ENCODE assay signal across 9 cellular contexts in the genomic region with DNA sequence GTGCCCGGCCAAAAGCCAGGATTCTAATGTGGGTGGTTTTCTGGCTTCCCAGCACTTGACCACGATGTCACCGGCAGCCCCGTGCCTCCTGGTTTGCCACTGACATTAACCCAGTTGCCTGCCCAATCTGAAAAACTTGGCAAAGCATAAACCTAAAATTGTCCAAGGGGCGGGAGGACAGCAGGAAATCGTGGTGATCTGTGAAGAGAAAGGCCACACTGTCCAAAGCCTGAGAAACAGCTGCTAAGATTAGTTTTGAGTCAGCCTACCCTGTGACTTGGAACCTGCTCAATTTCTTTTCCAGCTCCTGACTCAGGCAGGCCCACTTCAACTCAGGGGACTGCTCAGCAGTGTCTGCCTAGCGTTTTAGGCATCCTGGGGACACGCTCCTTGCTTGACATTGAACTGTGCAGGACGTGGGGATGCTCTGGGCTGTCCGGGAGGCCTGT. TPM values are rescaled to one million over a fixed set of nuclear protein-coding genes. Genes with fewer than 3 reads are reported as not detected.
DNase-seq lines count a peak whose midpoint lies in the region; ATAC-seq and TF ChIP-seq lines count a peak whose summit lies in the region.
"Had no signal": no experiment of that assay in that cellular context is flagged by ENCODE, and none has a peak within 500 bp of the region (broad histone marks: within the 10 kb centered on the region; RNA-seq: fewer than 3 reads in every experiment).

No MANE protein-coding gene starts in this region.

- H3K27me3 Mint-ChIP-seq in endothelial cell (ENCODE audit: unreplicated experiment): no peaks in the 10 kb centered on the region
- H3K27me3 Mint-ChIP-seq in T-helper 17 cell: no peaks in the 10 kb centered on the region

- H3K4me3 ChIP-seq in Panc1 (ENCODE audit: low read depth in 2 of 2, low read length in 2 of 2): no peak overlapping the region
- H3K4me3 ChIP-seq in epithelial cell of proximal tubule (ENCODE audit: low read depth, low read length): no peak overlapping the region
- no peak overlapping the region for H3K4me3 ChIP-seq in mucosa of descending colon
- no peak overlapping the region for H3K4me3 ChIP-seq in urinary bladder (ENCODE audit: low read depth, low read length)

- no peaks in the 10 kb centered on the region for H3K27me3 ChIP-seq in Panc1 (ENCODE audit: control insufficient read depth, insufficient read depth, low read length)

- H3K27ac Mint-ChIP-seq in endothelial cell (ENCODE audit: unreplicated experiment) (no peak overlapping the region), T-helper 17 cell (no peak overlapping the region)

- H3K9me3 ChIP-seq in Panc1 (ENCODE audit: control insufficient read depth, insufficient read depth, low read depth, low read length): no peaks in the 10 kb centered on the region
- no peaks in the 10 kb centered on the region for H3K9me3 ChIP-seq in mucosa of descending colon
- H3K9me3 ChIP-seq in T-helper 17 cell (ENCODE audit: control insufficient read depth, low read length, poor library complexity, severe bottlenecking): no peaks in the 10 kb centered on the region

- DNase-seq in Panc1 (ENCODE audit: low read depth, low spot score) (peak; percentile 86), epithelial cell of proximal tubule (ENCODE audit: low read depth) (peak; percentile 83), mucosa of descending colon (peak in 1 of 3 donors; percentile 38), endothelial cell (ENCODE audit: low spot score) (no peak), T-helper 17 cell (no peak)
- DNase-seq: islet precursor cell, SHP77 treated with DMSO at 0.1 percent for 48 hours had no signal

- in situ Hi-C loops in Panc1 (cut with HindIII; ENCODE audit: low pct_unique_long_range_greater_than_20kb, low sequenced_read_pairs): no loop called here

- H3K9me3 Mint-ChIP-seq in endothelial cell (ENCODE audit: unreplicated experiment): no peaks in the 10 kb centered on the region

- peaks cover 2% of the 10 kb centered on the region for H3K4me1 Mint-ChIP-seq in endothelial cell (ENCODE audit: unreplicated experiment)
- peaks cover 7% of the 10 kb centered on the region for H3K4me1 Mint-ChIP-seq in T-helper 17 cell

- WGBS in urinary bladder: 39% methylated on average over 10 of the region's 10 CpGs

- BruUV-seq in Panc1 (replicated peaks; lab: Mats Ljungman, UMichigan): no TSS peak

- intact Hi-C loops in Panc1 (cut with micrococcal nuclease; ENCODE audit: unreplicated experiment) (no loop called here), mucosa of descending colon (cut with DNase I, micrococcal nuclease) (no loop called here)

- no peak overlapping the region; the same call in 1 of the 2 replicates for H3K27ac ChIP-seq in Panc1 (ENCODE audit: low read length)
- H3K27ac ChIP-seq in urinary bladder (ENCODE audit: low read depth): peak overlapping the region; percentile 12

- H3K4me1 ChIP-seq in Panc1 (ENCODE audit: control insufficient read depth, insufficient read depth, low read length) (no peaks in the 10 kb centered on the region; the same call in 1 of the 2 replicates), mucosa of descending colon (ENCODE audit: low read depth) (no peaks in the 10 kb centered on the region), urinary bladder (ENCODE audit: insufficient read depth) (peaks cover 1% of the 10 kb centered on the region)

- ATAC-seq in Panc1 (peak; percentile 76), mucosa of descending colon (peak; percentile 70), HG03571 (IDR thresholded peaks at IDR 0.05; ENCODE audit: unreplicated experiment) (no peak), T-helper 17 cell (no peak)

- H3K36me3 Mint-ChIP-seq in endothelial cell (ENCODE audit: low read depth, unreplicated experiment) (peaks cover 17% of the 10 kb centered on the region), T-helper 17 cell (ENCODE audit: low read depth) (no peaks in the 10 kb centered on the region)

- H3K4me3 Mint-ChIP-seq in endothelial cell (ENCODE audit: unreplicated experiment) (no peak overlapping the region), T-helper 17 cell (no peak overlapping the region)

- TF ChIP-seq CTCF in Panc1 (IDR thresholded peaks at IDR 0.05) (no peak), epithelial cell of proximal tubule (conservative IDR thresholded peaks at IDR 0.05; ENCODE audit: low read depth, low read length) (no peak), mucosa of descending colon (IDR thresholded peaks at IDR 0.05) (no peak), endothelial cell (IDR thresholded peaks at IDR 0.05; ENCODE audit: unreplicated experiment) (no peak)

- CTCF ChIA-PET in Panc1 (lab: Charles Lee): no interaction called here

- H3K36me3 ChIP-seq in Panc1 (ENCODE audit: control insufficient read depth, insufficient read depth, low read length) (no peaks in the 10 kb centered on the region), mucosa of descending colon (ENCODE audit: low read depth) (peaks cover 4% of the 10 kb centered on the region), urinary bladder (ENCODE audit: insufficient read depth) (peaks cover 3% of the 10 kb centered on the region)

- POLR2A ChIA-PET in Panc1 (lab: Charles Lee): no interaction called here

RNA-seq across cellular contexts. Expression of a gene that starts 8.2 kb away (rescaled TPM):
- total RNA-seq in Panc1 (2021; ENCODE audit: unreplicated experiment) (0.64 TPM), epithelial cell of proximal tubule (0.17 TPM in 1 of 2 replicates, not detected in the other), mucosa of descending colon (under 1 TPM in 1 of 3 donors, not detected in 2; 0.19 TPM), urinary bladder (not detected), endothelial cell (ENCODE audit: unreplicated experiment) (4.4 TPM), T-helper 17 cell (not detected)
- 0.12 TPM for polyA plus RNA-seq in Panc1 (2012; ENCODE audit: insufficient read length)
- polyA plus RNA-seq in urinary bladder: 0.84 TPM

RNA-seq across cellular contexts. Expression of a gene that starts 10.0 kb away (rescaled TPM):
- total RNA-seq in Panc1 (2021; ENCODE audit: unreplicated experiment): 19.8 TPM
- 17.0 TPM for polyA plus RNA-seq in Panc1 (2012; ENCODE audit: insufficient read length)
- total RNA-seq in epithelial cell of proximal tubule: 11.3 and 12.5 TPM in 2 replicates
- 10 to 100 TPM in 2 of 3 donors, 1 to 10 TPM in 1; 8.0 to 13.2 (median 12.8) TPM for total RNA-seq in mucosa of descending colon
- total RNA-seq in urinary bladder: 3.1 TPM
- 10.3 TPM for polyA plus RNA-seq in urinary bladder
- 23.2 TPM for total RNA-seq in endothelial cell (ENCODE audit: unreplicated experiment)
- total RNA-seq in T-helper 17 cell: 10 to 100 TPM; 11.0 to 14.7 TPM

RNA-seq across cellular contexts. Expression of a gene that starts 10.4 kb away (rescaled TPM):
- total RNA-seq in Panc1 (2021; ENCODE audit: unreplicated experiment) (43.5 TPM), epithelial cell of proximal tubule (29.1 and 33.9 TPM in 2 replicates), mucosa of descending colon (10 to 100 TPM; 76.4 to 95.2 (median 90.6) TPM), urinary bladder (41.8 TPM), endothelial cell (ENCODE audit: unreplicated experiment) (69.5 TPM), T-helper 17 cell (10 to 100 TPM; 58.0 to 65.9 TPM)
- 29.5 TPM for polyA plus RNA-seq in Panc1 (2012; ENCODE audit: insufficient read length)
- polyA plus RNA-seq in urinary bladder: 128 TPM

Comparison
In these comparisons a context has a peak if more than half of its experiments do, and no peak if none do; other contexts are left out.
1. ATAC-seq: peak in Panc1 (single experiment) and mucosa of descending colon (single experiment); none in HG03571 (single experiment) and T-helper 17 cell (single experiment).
2. DNase-seq: peak in Panc1 (single experiment) and epithelial cell of proximal tubule (single experiment); none in endothelial cell (single experiment) and T-helper 17 cell (0 of 3).